ENCODE assay signal across 23 cellular contexts in genomic region chr22:31333648-31334047, GRCh38. TPM values are rescaled to one million over a fixed set of nuclear protein-coding genes. Genes with fewer than 3 reads are reported as not detected.
A peak's percentile ranks its signal among the peaks of the same experiment; 100 is the strongest.
DNase-seq lines count a peak whose midpoint lies in the region; ATAC-seq and TF ChIP-seq lines count a peak whose summit lies in the region.
"Had no signal": no experiment of that assay in that cellular context is flagged by ENCODE, and none has a peak within 500 bp of the region (broad histone marks: within the 10 kb centered on the region; RNA-seq: fewer than 3 reads in every experiment).

No MANE protein-coding gene starts in this region.

- DNase-seq in activated T-cell treated with anti-CD3 and anti-CD28 coated beads, Interleukin-2, amount 50 U/mL, for 72 hours: no peak
- DNase-seq in activated T-cell treated with anti-CD3 and anti-CD28 coated beads for 4 hours (no peak), fibroblast of the aortic adventitia (ENCODE audit: low read depth) (peak; percentile 20), HFFc6 (no peak)
- DNase-seq: activated CD4-positive, alpha-beta T cell treated with anti-CD3 and anti-CD28 coated beads for 48 hours; activated CD8-positive, alpha-beta memory T cell treated with anti-CD3 and anti-CD28 coated beads, Interleukin-2, amount 50 U/mL, for 48 hours; body of pancreas; cortex of kidney; left ventricle myocardium inferior; MM.1S; mucosa of descending colon; NCI-H1694; NCI-H2227 treated with DMSO at 0.1 percent for 48 hours; NCI-H82; SHP77; SW 1271; testis had no signal

- TF ChIP-seq CTCF in fibroblast of the aortic adventitia (IDR thresholded peaks at IDR 0.05; ENCODE audit: insufficient read depth, low read length) (no peak), HFFc6 (IDR thresholded peaks at IDR 0.05) (no peak)

- H3K4me3 Mint-ChIP-seq in activated T-cell treated with anti-CD3 and anti-CD28 coated beads, Interleukin-2, amount 50 U/mL, for 72 hours: no peak overlapping the region
- H3K4me3 Mint-ChIP-seq in activated T-helper 17 cell treated with anti-CD3 and anti-CD28 coated beads, Interleukin-2, amount 50 U/mL, for 72 hours: no peak overlapping the region
- no peak overlapping the region for H3K4me3 Mint-ChIP-seq in stimulated activated memory B cell treated with anti-CD40 and anti-IgM and Interleukin-4, amounts not matched to agents 10 μg/mL and 1 μg/mL and 100 μg/mL, for 72 hours
- no peak overlapping the region for H3K4me3 Mint-ChIP-seq in HFFc6

- H3K9me3 Mint-ChIP-seq in activated T-cell treated with anti-CD3 and anti-CD28 coated beads, Interleukin-2, amount 50 U/mL, for 72 hours: no peaks in the 10 kb centered on the region
- H3K9me3 Mint-ChIP-seq in activated T-helper 17 cell treated with anti-CD3 and anti-CD28 coated beads, Interleukin-2, amount 50 U/mL, for 72 hours: no peaks in the 10 kb centered on the region
- no peaks in the 10 kb centered on the region for H3K9me3 Mint-ChIP-seq in stimulated activated memory B cell treated with anti-CD40 and anti-IgM and Interleukin-4, amounts not matched to agents 10 μg/mL and 1 μg/mL and 100 μg/mL, for 72 hours
- H3K9me3 Mint-ChIP-seq in HFFc6: no peaks in the 10 kb centered on the region

- ATAC-seq in activated T-cell treated with anti-CD3 and anti-CD28 coated beads, Interleukin-2, amount 50 U/mL, for 72 hours (replicated peaks in 1 of 2): no peak
- no peak for ATAC-seq in activated T-helper 17 cell treated with anti-CD3 and anti-CD28 coated beads, Interleukin-2, amount 50 U/mL, for 72 hours (replicated peaks)
- ATAC-seq in stimulated activated memory B cell treated with anti-CD40 and anti-IgM and Interleukin-4, amounts not matched to agents 10 μg/mL and 1 μg/mL and 100 μg/mL, for 72 hours: no peak
- ATAC-seq in GM19455 (IDR thresholded peaks at IDR 0.05; ENCODE audit: unreplicated experiment) (no peak), GM19463 (IDR thresholded peaks at IDR 0.05; ENCODE audit: unreplicated experiment) (no peak)
- ATAC-seq: A549, body of pancreas, GM12878, mucosa of descending colon had no signal

- H3K4me1 Mint-ChIP-seq in activated T-cell treated with anti-CD3 and anti-CD28 coated beads, Interleukin-2, amount 50 U/mL, for 72 hours (ENCODE audit: low read depth): peaks cover 57% of the 10 kb centered on the region
- H3K4me1 Mint-ChIP-seq in activated T-helper 17 cell treated with anti-CD3 and anti-CD28 coated beads, Interleukin-2, amount 50 U/mL, for 72 hours: peaks cover 18% of the 10 kb centered on the region
- H3K4me1 Mint-ChIP-seq in stimulated activated memory B cell treated with anti-CD40 and anti-IgM and Interleukin-4, amounts not matched to agents 10 μg/mL and 1 μg/mL and 100 μg/mL, for 72 hours: peaks cover 8% of the 10 kb centered on the region
- peaks cover 39% of the 10 kb centered on the region for H3K4me1 Mint-ChIP-seq in HFFc6 (ENCODE audit: low read depth)

- H3K27ac Mint-ChIP-seq in activated T-cell treated with anti-CD3 and anti-CD28 coated beads, Interleukin-2, amount 50 U/mL, for 72 hours: peak overlapping the region; percentile 91
- peak overlapping the region; percentile 73 for H3K27ac Mint-ChIP-seq in activated T-helper 17 cell treated with anti-CD3 and anti-CD28 coated beads, Interleukin-2, amount 50 U/mL, for 72 hours
- peak overlapping the region; percentile 53 for H3K27ac Mint-ChIP-seq in stimulated activated memory B cell treated with anti-CD40 and anti-IgM and Interleukin-4, amounts not matched to agents 10 μg/mL and 1 μg/mL and 100 μg/mL, for 72 hours
- H3K27ac Mint-ChIP-seq in HFFc6: no peak overlapping the region

- no peak overlapping the region for H3K4me3 ChIP-seq in fibroblast of the aortic adventitia (ENCODE audit: low read depth, low read length)
- H3K4me3 ChIP-seq: A549, body of pancreas, GM12878, left ventricle myocardium inferior, mucosa of descending colon, testis had no signal

- H3K27me3 Mint-ChIP-seq in activated T-cell treated with anti-CD3 and anti-CD28 coated beads, Interleukin-2, amount 50 U/mL, for 72 hours (ENCODE audit: low read depth): no peaks in the 10 kb centered on the region
- no peaks in the 10 kb centered on the region for H3K27me3 Mint-ChIP-seq in activated T-helper 17 cell treated with anti-CD3 and anti-CD28 coated beads, Interleukin-2, amount 50 U/mL, for 72 hours
- no peaks in the 10 kb centered on the region for H3K27me3 Mint-ChIP-seq in stimulated activated memory B cell treated with anti-CD40 and anti-IgM and Interleukin-4, amounts not matched to agents 10 μg/mL and 1 μg/mL and 100 μg/mL, for 72 hours
- H3K27me3 Mint-ChIP-seq in HFFc6 (ENCODE audit: insufficient read depth): no peaks in the 10 kb centered on the region

- peaks cover 8 to 25% of the 10 kb centered on the region in 2 donors for H3K36me3 Mint-ChIP-seq in activated T-cell treated with anti-CD3 and anti-CD28 coated beads, Interleukin-2, amount 50 U/mL, for 72 hours (ENCODE audit: insufficient read depth in 2 of 2)
- peaks cover 97% of the 10 kb centered on the region for H3K36me3 Mint-ChIP-seq in activated T-helper 17 cell treated with anti-CD3 and anti-CD28 coated beads, Interleukin-2, amount 50 U/mL, for 72 hours (ENCODE audit: low read depth)
- peaks cover 70% of the 10 kb centered on the region for H3K36me3 Mint-ChIP-seq in stimulated activated memory B cell treated with anti-CD40 and anti-IgM and Interleukin-4, amounts not matched to agents 10 μg/mL and 1 μg/mL and 100 μg/mL, for 72 hours
- peaks cover 27% of the 10 kb centered on the region; the same call in 1 of the 2 replicates for H3K36me3 Mint-ChIP-seq in HFFc6 (ENCODE audit: low read depth)

RNA-seq across cellular contexts. Expression of gene PATZ1, which starts 12.5 kb away (rescaled TPM):
- total RNA-seq in activated T-cell treated with anti-CD3 and anti-CD28 coated beads, Interleukin-2, amount 50 U/mL, for 72 hours: 10 to 100 TPM; 22.9 to 26.4 TPM
- 10 to 100 TPM; 16.9 to 28.3 TPM for total RNA-seq in activated T-helper 17 cell treated with anti-CD3 and anti-CD28 coated beads, Interleukin-2, amount 50 U/mL, for 72 hours
- 14.3 and 16.1 TPM in 2 replicates for total RNA-seq in fibroblast of the aortic adventitia (ENCODE audit: low replicate concordance)
- total RNA-seq in HFFc6 (2021; fragmentation: NEBNext Ultra II Directional; extraction: Animal tissue kit (Norgen Biotek cat#: 25700)): 10 to 100 TPM; 12.4 to 16.0 (median 13.9) TPM

RNA-seq across cellular contexts. Expression of gene PIK3IP1, which starts 41.4 kb away (rescaled TPM):
- total RNA-seq in activated T-cell treated with anti-CD3 and anti-CD28 coated beads, Interleukin-2, amount 50 U/mL, for 72 hours: 10 to 100 TPM; 34.1 to 39.5 TPM
- 10 to 100 TPM; 11.0 to 24.1 TPM for total RNA-seq in activated T-helper 17 cell treated with anti-CD3 and anti-CD28 coated beads, Interleukin-2, amount 50 U/mL, for 72 hours
- 13.2 and 191 TPM in 2 replicates for total RNA-seq in fibroblast of the aortic adventitia (ENCODE audit: low replicate concordance)
- 10 to 100 TPM in 1 of 6 experiments, 1 to 10 TPM in 5; 8.3 to 11.3 (median 8.9) TPM for total RNA-seq in HFFc6 (2021; fragmentation: NEBNext Ultra II Directional; extraction: Animal tissue kit (Norgen Biotek cat#: 25700))
